Comparison of ENCODE assay signal across 1 cellular context in genomic region chr7:12725575-12726316, GRCh38.
A peak's percentile ranks its signal among the peaks of the same experiment; 100 is the strongest.
TF ChIP-seq lines count a peak whose summit lies in the region.

No MANE protein-coding gene starts in this region.

TF ChIP-seq in HepG2, 621 proteins besides CTCF, POLR2A, EP300 and RAD21 (continued from another document):
- TF ChIP-seq ZNF18 (CRISPR knock-in tag; IDR thresholded peaks at IDR 0.05; ENCODE audit: insufficient replicate concordance) (no peak), HIVEP1 (CRISPR knock-in tag; IDR thresholded peaks at IDR 0.05) (no peak), ZNF121 (CRISPR knock-in tag; IDR thresholded peaks at IDR 0.05) (0 out of 2 replicates have a peak, but pooled peaks have one; percentile 26), FOXK2 (IDR thresholded peaks at IDR 0.05) (no peak), NFKB2 (CRISPR knock-in tag; IDR thresholded peaks at IDR 0.05; ENCODE audit: borderline replicate concordance) (no peak), BORCS8-MEF2B (CRISPR knock-in tag; IDR thresholded peaks at IDR 0.05) (no peak), ZXDC (CRISPR knock-in tag; IDR thresholded peaks at IDR 0.05) (no peak), ZBTB38 (CRISPR knock-in tag; IDR thresholded peaks at IDR 0.05) (no peak), XRCC5 (optimal IDR thresholded peaks at IDR 0.05; ENCODE audit: low read length) (no peak), ZNF20 (CRISPR knock-in tag; IDR thresholded peaks at IDR 0.05) (no peak), RNF219 (CRISPR knock-in tag; IDR thresholded peaks at IDR 0.05) (no peak), THAP11 (CRISPR knock-in tag; IDR thresholded peaks at IDR 0.05) (no peak)
TF ChIP-seq in HepG2: peak in this region for 2.
